Comparison of ENCODE assay signal across 8 cellular contexts in the genomic region with DNA sequence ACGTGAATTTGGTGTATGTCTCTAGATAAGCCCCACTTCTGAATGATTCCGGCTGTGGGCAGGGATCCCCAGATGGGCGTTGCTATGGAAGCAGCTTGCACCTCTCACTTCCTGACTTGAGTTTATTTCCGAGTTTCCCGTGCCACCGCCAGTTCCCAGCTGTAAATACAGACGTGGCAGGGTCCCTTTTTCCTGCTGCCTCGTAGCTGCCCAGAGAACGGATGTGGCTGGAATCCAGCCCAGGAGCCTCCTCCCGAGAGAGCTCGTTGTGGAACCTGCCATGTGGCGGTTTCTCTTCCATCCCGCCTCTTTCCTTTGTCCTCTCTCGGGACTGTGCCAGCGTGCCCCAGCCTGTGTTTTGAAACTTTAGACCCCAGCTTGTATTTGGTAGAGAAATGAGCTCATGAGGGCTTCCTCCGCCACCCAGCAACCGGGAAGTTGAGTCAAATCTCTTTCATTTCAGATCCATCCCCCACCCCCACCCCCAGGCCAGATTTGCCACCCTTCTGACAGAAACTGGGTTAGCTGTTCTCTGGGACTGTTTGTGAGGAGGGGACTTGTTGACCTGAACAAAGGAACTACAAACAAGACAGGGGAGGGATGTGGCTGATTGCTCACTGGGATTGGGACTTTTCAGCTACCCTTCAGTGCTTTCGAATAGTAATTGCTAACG.
DNase-seq lines count a peak whose midpoint lies in the region; ATAC-seq lines count a peak whose summit lies in the region.

No MANE protein-coding gene starts in this region.

- no peaks in the 10 kb centered on the region for H3K27me3 ChIP-seq in SJCRH30
- no peaks in the 10 kb centered on the region for H3K27me3 ChIP-seq in ectodermal cell (ENCODE audit: control insufficient read depth, insufficient read depth, low read length, poor library complexity, severe bottlenecking)

- H3K4me3 ChIP-seq in SJCRH30: peak overlapping the region; percentile 50
- peak overlapping the region; percentile 38 for H3K4me3 ChIP-seq in ectodermal cell (ENCODE audit: insufficient read depth, low read depth, low read length)

- H3K4me1 ChIP-seq in SJCRH30 (peaks cover 8% of the 10 kb centered on the region), ectodermal cell (ENCODE audit: control insufficient read depth, insufficient read depth, low read length) (peaks cover 26% of the 10 kb centered on the region)

- peak; percentile 97 for DNase-seq in EH (ENCODE audit: low read depth)
- DNase-seq in LHCN-M2 (ENCODE audit: low read depth): peak; percentile 96
- peak; percentile 94 to 96 for DNase-seq in SJCRH30
- peak; percentile 97 for DNase-seq in lung microvascular endothelial cell (ENCODE audit: low read depth in 2 of 2)
- DNase-seq in SK-N-DZ (ENCODE audit: low spot score): no peak

- no peak for ATAC-seq in GM19324 (IDR thresholded peaks at IDR 0.05; ENCODE audit: low FRiP score, unreplicated experiment)

- no peaks in the 10 kb centered on the region for H3K36me3 ChIP-seq in SJCRH30
- H3K36me3 ChIP-seq in ectodermal cell (ENCODE audit: control insufficient read depth, insufficient read depth, low read length): no peaks in the 10 kb centered on the region

- WGBS in ectodermal cell, 2 experiments: 9 to 10% methylated on average over 19 of the region's 19 CpGs

- H3K27ac ChIP-seq in SJCRH30 (peak overlapping the region; percentile 92), ectodermal cell (ENCODE audit: insufficient read depth, low read depth, low read length, poor library complexity, severe bottlenecking) (peak overlapping the region; percentile 96), temporal lobe (ENCODE audit: low read depth, low read length) (peak overlapping the region; percentile 93)

- no peaks in the 10 kb centered on the region for H3K9me3 ChIP-seq in SJCRH30 (replicated peaks)
- no peaks in the 10 kb centered on the region for H3K9me3 ChIP-seq in ectodermal cell (ENCODE audit: control insufficient read depth, low read length)
